1 cellular context compared by ENCODE assay signal in genomic region chr4:84994280-84994679, GRCh38.
TF ChIP-seq lines count a peak whose summit lies in the region.

No MANE protein-coding gene starts in this region.

TF ChIP-seq in HepG2, 621 proteins besides CTCF, POLR2A, EP300 and RAD21 (continued from another document):
- no peak for TF ChIP-seq HMG20A (CRISPR knock-in tag; IDR thresholded peaks at IDR 0.05; ENCODE audit: borderline replicate concordance)
- no peak for TF ChIP-seq ZNF616 (CRISPR knock-in tag; IDR thresholded peaks at IDR 0.05; ENCODE audit: low read depth)
- TF ChIP-seq TCF7L2 (IDR thresholded peaks at IDR 0.05; ENCODE audit: low read depth, low read length), result no peak
